In the genomic region with DNA sequence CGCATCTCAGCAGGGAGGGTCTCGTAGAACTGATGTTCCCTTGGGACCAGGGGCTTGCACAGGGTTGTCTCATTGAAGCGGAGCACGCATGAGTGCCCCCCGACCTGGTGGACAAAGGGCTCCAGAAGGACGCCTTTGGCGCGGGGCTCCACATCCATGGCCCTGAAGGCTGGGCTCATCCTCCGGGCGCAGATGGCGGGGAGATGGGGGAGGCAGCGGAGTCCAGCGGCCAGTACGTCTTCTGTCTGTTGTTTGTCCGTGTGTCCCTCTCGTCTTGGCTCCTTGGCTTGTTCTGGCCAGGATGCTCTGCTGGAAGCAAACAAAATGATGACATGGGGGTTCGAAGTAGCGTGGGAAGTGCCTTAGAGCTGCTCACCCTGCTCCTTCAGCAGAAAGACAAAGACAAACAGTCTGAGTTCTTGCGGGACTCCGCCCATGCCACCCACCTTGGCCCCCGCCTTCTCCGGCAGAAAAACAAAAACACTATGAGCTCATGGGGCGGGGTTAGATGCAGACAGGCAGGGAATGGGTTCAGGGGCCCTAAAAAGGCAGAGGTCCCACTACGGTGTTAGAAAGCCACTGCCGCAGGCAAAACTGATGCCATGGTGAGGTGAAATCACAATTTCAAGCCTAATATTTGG, we compare ENCODE assay signal across 11 cellular contexts. TPM values are rescaled to one million over a fixed set of nuclear protein-coding genes. Genes with fewer than 3 reads are reported as not detected.
DNase-seq lines count a peak whose midpoint lies in the region; ATAC-seq and TF ChIP-seq lines count a peak whose summit lies in the region.
"Had no signal": no experiment of that assay in that cellular context is flagged by ENCODE, and none has a peak within 500 bp of the region (broad histone marks: within the 10 kb centered on the region; RNA-seq: fewer than 3 reads in every experiment).

No MANE protein-coding gene starts in this region.

- H3K4me3 ChIP-seq in epithelial cell of proximal tubule (ENCODE audit: low read depth, low read length) = peak overlapping the region; percentile 7
- H3K4me3 ChIP-seq in upper lobe of right lung = peak overlapping the region; percentile 35

- H3K36me3 Mint-ChIP-seq in activated T-cell treated with anti-CD3 and anti-CD28 coated beads, Interleukin-2, amount 50 U/mL, for 24 hours (ENCODE audit: low read depth) = peaks cover 78% of the 10 kb centered on the region

- H3K9me3 ChIP-seq in upper lobe of right lung = no peaks in the 10 kb centered on the region
- H3K9me3 ChIP-seq: BE2C had no signal

- intact Hi-C loops in upper lobe of right lung (cut with DNase I) = no loop called here

- no peak for TF ChIP-seq CTCF in epithelial cell of proximal tubule (conservative IDR thresholded peaks at IDR 0.05; ENCODE audit: low read depth, low read length)
- no peak for TF ChIP-seq CTCF in upper lobe of right lung (IDR thresholded peaks at IDR 0.05)

- H3K9me3 Mint-ChIP-seq in activated T-cell treated with anti-CD3 and anti-CD28 coated beads, Interleukin-2, amount 50 U/mL, for 24 hours = no peaks in the 10 kb centered on the region
- H3K9me3 Mint-ChIP-seq: naive thymus-derived CD4-positive, alpha-beta T cell had no signal

- no peak for DNase-seq in activated T-cell treated with anti-CD3 and anti-CD28 coated beads, Interleukin-2, amount 50 U/mL, for 24 hours
- DNase-seq in activated T-cell treated with anti-CD3 and anti-CD28 coated beads, Interleukin-2, amount 50 U/mL, for 48 hours = no peak
- no peak for DNase-seq in epithelial cell of proximal tubule (ENCODE audit: low read depth)
- DNase-seq in mucosa of gallbladder (ENCODE audit: low spot score) = peak; percentile 57
- peak; percentile 59 for DNase-seq in upper lobe of right lung
- no peak for DNase-seq in SIG-M5 treated with dmso at 0.1 percent for 504 hours (lab: John Stamatoyannopoulos, UW; ENCODE audit: unreplicated experiment)
- no peak for DNase-seq in activated CD8-positive, alpha-beta memory T cell treated with anti-CD3 and anti-CD28 coated beads, Interleukin-2, amount 50 U/mL, for 48 hours
- DNase-seq: BE2C; naive thymus-derived CD4-positive, alpha-beta T cell had no signal

- ATAC-seq in upper lobe of right lung (peak; percentile 27), GM21717 (IDR thresholded peaks at IDR 0.05; ENCODE audit: unreplicated experiment) (no peak)
- ATAC-seq: naive thymus-derived CD4-positive, alpha-beta T cell had no signal

- H3K27me3 Mint-ChIP-seq in activated T-cell treated with anti-CD3 and anti-CD28 coated beads, Interleukin-2, amount 50 U/mL, for 24 hours = no peaks in the 10 kb centered on the region
- H3K27me3 Mint-ChIP-seq: naive thymus-derived CD4-positive, alpha-beta T cell had no signal

- peaks cover 25% of the 10 kb centered on the region for H3K4me1 Mint-ChIP-seq in activated T-cell treated with anti-CD3 and anti-CD28 coated beads, Interleukin-2, amount 50 U/mL, for 24 hours (ENCODE audit: low read depth)

- no peaks in the 10 kb centered on the region for H3K27me3 ChIP-seq in upper lobe of right lung
- H3K27me3 ChIP-seq: BE2C had no signal

- no peak overlapping the region for H3K4me3 Mint-ChIP-seq in activated T-cell treated with anti-CD3 and anti-CD28 coated beads, Interleukin-2, amount 50 U/mL, for 24 hours
- H3K4me3 Mint-ChIP-seq: naive thymus-derived CD4-positive, alpha-beta T cell had no signal

- H3K27ac ChIP-seq in upper lobe of right lung = peak overlapping the region; percentile 81
- H3K27ac ChIP-seq: VCaP had no signal

- H3K27ac Mint-ChIP-seq in activated T-cell treated with anti-CD3 and anti-CD28 coated beads, Interleukin-2, amount 50 U/mL, for 24 hours = peak overlapping the region; percentile 80

- peaks cover 74% of the 10 kb centered on the region for H3K36me3 ChIP-seq in upper lobe of right lung

- H3K4me1 ChIP-seq in upper lobe of right lung = peaks cover 15% of the 10 kb centered on the region
- H3K4me1 ChIP-seq: BE2C had no signal

RNA-seq across cellular contexts. Expression of gene NCKIPSD, which starts 9.5 kb away (rescaled TPM):
- total RNA-seq in epithelial cell of proximal tubule (34.4 and 45.5 TPM in 2 replicates), mucosa of gallbladder (42.3 TPM), upper lobe of right lung (18.3 TPM)

RNA-seq across cellular contexts. Expression of gene IP6K2, which starts 21.8 kb away (rescaled TPM):
- total RNA-seq in epithelial cell of proximal tubule = 75.1 and 87.9 TPM in 2 replicates
- 98.3 TPM for total RNA-seq in mucosa of gallbladder
- 44.2 TPM for total RNA-seq in upper lobe of right lung

RNA-seq across cellular contexts. Expression of gene CELSR3, which starts 32.5 kb away (rescaled TPM):
- total RNA-seq in epithelial cell of proximal tubule = 0.87 and 2.5 TPM in 2 replicates
- total RNA-seq in mucosa of gallbladder = 0.75 TPM
- 1.2 TPM for total RNA-seq in upper lobe of right lung

RNA-seq across cellular contexts. Expression of gene SLC26A6, which starts 60.0 kb away (rescaled TPM):
- total RNA-seq in epithelial cell of proximal tubule (26.3 and 33.4 TPM in 2 replicates), mucosa of gallbladder (31.1 TPM), upper lobe of right lung (19.9 TPM)

Comparison
In these comparisons a context has a peak if more than half of its experiments do, and no peak if none do; other contexts are left out.
1. DNase-seq: peak in mucosa of gallbladder (single experiment) and upper lobe of right lung (single experiment); none in activated T-cell treated with anti-CD3 and anti-CD28 coated beads, Interleukin-2, amount 50 U/mL, for 24 hours (single experiment), activated T-cell treated with anti-CD3 and anti-CD28 coated beads, Interleukin-2, amount 50 U/mL, for 48 hours (0 of 2), epithelial cell of proximal tubule (single experiment), SIG-M5 treated with dmso at 0.1 percent for 504 hours (single experiment) and activated CD8-positive, alpha-beta memory T cell treated with anti-CD3 and anti-CD28 coated beads, Interleukin-2, amount 50 U/mL, for 48 hours (single experiment).